In genomic region chr19:2900296-2901252, GRCh38 we compare ENCODE assay signal across 1 cellular context.
TF ChIP-seq lines count a peak whose summit lies in the region.

TSS of gene ZNF57 (plus strand) at chr19:2900928. CDS start at chr19:2901046, 118 bp downstream.

TF ChIP-seq in IMR-90, 13 proteins besides CTCF, POLR2A, EP300 and RAD21 (continued from another document):
- TF ChIP-seq ELK1 (IDR thresholded peaks at IDR 0.05; ENCODE audit: borderline replicate concordance, low read depth, low read length) (no peak), FOS (IDR thresholded peaks at IDR 0.05; ENCODE audit: low read depth, low read length) (no peak), MXI1 (IDR thresholded peaks at IDR 0.05; ENCODE audit: borderline replicate concordance, low read depth, low read length) (peak; percentile 71; the same call in 1 of the 2 replicates), BHLHE40 (IDR thresholded peaks at IDR 0.05; ENCODE audit: low read depth, low read length) (peak; percentile 63), MAFK (IDR thresholded peaks at IDR 0.05; ENCODE audit: low read depth, low read length) (no peak), NFE2L2 (IDR thresholded peaks at IDR 0.05; ENCODE audit: low read depth, low read length) (no peak), RFX5 (IDR thresholded peaks at IDR 0.05; ENCODE audit: low read depth, low read length) (no peak), SMC3 (IDR thresholded peaks at IDR 0.05; ENCODE audit: low read depth, low read length) (no peak), RCOR1 (IDR thresholded peaks at IDR 0.05; ENCODE audit: insufficient replicate concordance, low read length) (no peak), CEBPB (IDR thresholded peaks at IDR 0.05; ENCODE audit: low read depth, low read length) (peak; percentile 30; the same call in 1 of the 2 replicates)
